ENCODE assay signal across 1 cellular context in the genomic region with DNA sequence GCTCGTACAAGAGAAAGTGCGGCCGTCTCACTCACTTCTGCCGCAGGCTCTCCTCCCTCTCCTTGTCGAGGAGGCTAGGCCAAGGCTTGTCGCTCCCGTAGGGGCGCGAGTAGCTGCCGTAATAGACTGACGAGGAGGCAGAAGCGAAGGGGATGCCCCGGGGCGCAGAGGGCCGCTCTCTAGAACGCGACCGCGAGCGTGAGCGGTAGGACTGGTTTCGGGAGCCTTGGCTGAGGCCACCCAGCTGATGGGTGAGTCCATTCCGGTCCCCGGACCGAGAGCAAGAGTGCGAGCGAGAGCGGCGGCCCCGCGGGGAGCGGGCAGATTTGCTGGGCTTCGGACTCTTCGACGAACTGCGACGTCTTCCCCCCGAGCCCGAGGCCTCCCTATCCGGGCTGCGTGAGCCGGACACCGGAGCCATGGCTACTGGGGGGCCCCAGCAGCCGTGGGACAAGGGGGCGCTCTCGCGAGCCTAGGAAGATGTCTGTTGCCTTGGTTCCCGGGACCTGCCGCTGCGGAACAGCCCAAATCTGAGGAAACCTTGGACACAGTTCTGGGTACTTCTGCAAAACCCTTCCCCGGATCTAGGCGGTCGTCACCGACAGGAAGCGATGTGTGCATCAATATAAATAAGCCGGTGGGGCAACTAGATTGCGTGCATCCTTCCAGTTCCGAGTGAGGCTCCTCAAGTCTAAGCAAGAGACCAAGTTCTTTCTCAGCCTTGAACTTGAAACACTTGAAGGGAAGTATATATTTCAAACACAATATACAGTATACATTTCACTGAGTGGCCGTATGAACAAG.
A peak's percentile ranks its signal among the peaks of the same experiment; 100 is the strongest.
TF ChIP-seq lines count a peak whose summit lies in the region.

Gene NKAP, minus strand, starts transcription at position 567 of the 804 bp plus-strand sequence. Its CDS starts 146 bp downstream, at position 421.

TF ChIP-seq in HepG2, 621 proteins besides CTCF, POLR2A, EP300 and RAD21 (continued from another document and continues in another):
- TF ChIP-seq GLI4 (CRISPR knock-in tag; IDR thresholded peaks at IDR 0.05; ENCODE audit: borderline replicate concordance) (no peak), TRIM24 (CRISPR knock-in tag; IDR thresholded peaks at IDR 0.05) (no peak), ZNF251 (CRISPR knock-in tag; IDR thresholded peaks at IDR 0.05) (no peak), CCAR2 (optimal IDR thresholded peaks at IDR 0.05; ENCODE audit: low read depth, low read length) (no peak), ZNF124 (CRISPR knock-in tag; IDR thresholded peaks at IDR 0.05) (no peak), SRSF4 (IDR thresholded peaks at IDR 0.05; ENCODE audit: low read depth, low read length, poor library complexity, severe bottlenecking) (no peak), PRDM4 (CRISPR knock-in tag; IDR thresholded peaks at IDR 0.05; ENCODE audit: borderline replicate concordance) (no peak), ATF7 (IDR thresholded peaks at IDR 0.05) (no peak), ATF7 (CRISPR knock-in tag; IDR thresholded peaks at IDR 0.05) (no peak; the same call in 1 of the 2 replicates), MIXL1 (CRISPR knock-in tag; IDR thresholded peaks at IDR 0.05) (0 out of 2 replicates have a peak, but pooled peaks have one; percentile 37), ZNF615 (CRISPR knock-in tag; IDR thresholded peaks at IDR 0.05; ENCODE audit: borderline replicate concordance) (no peak), GATAD1 (CRISPR knock-in tag; IDR thresholded peaks at IDR 0.05) (peak; percentile 93), HMGA1 (CRISPR knock-in tag; conservative IDR thresholded peaks at IDR 0.05) (no peak), KLF16 (CRISPR knock-in tag; IDR thresholded peaks at IDR 0.05) (peak in 1 of 2 experiments; percentile 26; a peak in 1 of 4 replicates), HMG20B (CRISPR knock-in tag; conservative IDR thresholded peaks at IDR 0.05) (no peak; the same call in 1 of the 2 replicates), MEIS2 (CRISPR knock-in tag; IDR thresholded peaks at IDR 0.05) (no peak), SP2 (CRISPR knock-in tag; IDR thresholded peaks at IDR 0.05) (no peak), CHD4 (IDR thresholded peaks at IDR 0.05; ENCODE audit: borderline replicate concordance, low read length) (no peak), ZNF770 (CRISPR knock-in tag; IDR thresholded peaks at IDR 0.05) (peak; percentile 31; the same call in 1 of the 2 replicates), ZNF224 (CRISPR knock-in tag; IDR thresholded peaks at IDR 0.05) (0 out of 2 replicates have a peak, but pooled peaks have one; percentile 49), ZBTB20 (CRISPR knock-in tag; IDR thresholded peaks at IDR 0.05; ENCODE audit: borderline replicate concordance, low read depth) (0 out of 2 replicates have a peak, but pooled peaks have one; percentile 49), KMT2B (CRISPR knock-in tag; IDR thresholded peaks at IDR 0.05) (peak; percentile 55; the same call in 1 of the 2 replicates), CREM (IDR thresholded peaks at IDR 0.05) (peak; percentile 72; the same call in 1 of the 2 replicates), CREM (CRISPR knock-in tag; IDR thresholded peaks at IDR 0.05) (no peak), TEAD3 (CRISPR knock-in tag; optimal IDR thresholded peaks at IDR 0.05; ENCODE audit: borderline replicate concordance) (no peak), ZIK1 (CRISPR knock-in tag; IDR thresholded peaks at IDR 0.05; ENCODE audit: borderline replicate concordance, low read depth) (no peak), ZNF451 (CRISPR knock-in tag; IDR thresholded peaks at IDR 0.05) (no peak)
- TF ChIP-seq, protein P1, sequence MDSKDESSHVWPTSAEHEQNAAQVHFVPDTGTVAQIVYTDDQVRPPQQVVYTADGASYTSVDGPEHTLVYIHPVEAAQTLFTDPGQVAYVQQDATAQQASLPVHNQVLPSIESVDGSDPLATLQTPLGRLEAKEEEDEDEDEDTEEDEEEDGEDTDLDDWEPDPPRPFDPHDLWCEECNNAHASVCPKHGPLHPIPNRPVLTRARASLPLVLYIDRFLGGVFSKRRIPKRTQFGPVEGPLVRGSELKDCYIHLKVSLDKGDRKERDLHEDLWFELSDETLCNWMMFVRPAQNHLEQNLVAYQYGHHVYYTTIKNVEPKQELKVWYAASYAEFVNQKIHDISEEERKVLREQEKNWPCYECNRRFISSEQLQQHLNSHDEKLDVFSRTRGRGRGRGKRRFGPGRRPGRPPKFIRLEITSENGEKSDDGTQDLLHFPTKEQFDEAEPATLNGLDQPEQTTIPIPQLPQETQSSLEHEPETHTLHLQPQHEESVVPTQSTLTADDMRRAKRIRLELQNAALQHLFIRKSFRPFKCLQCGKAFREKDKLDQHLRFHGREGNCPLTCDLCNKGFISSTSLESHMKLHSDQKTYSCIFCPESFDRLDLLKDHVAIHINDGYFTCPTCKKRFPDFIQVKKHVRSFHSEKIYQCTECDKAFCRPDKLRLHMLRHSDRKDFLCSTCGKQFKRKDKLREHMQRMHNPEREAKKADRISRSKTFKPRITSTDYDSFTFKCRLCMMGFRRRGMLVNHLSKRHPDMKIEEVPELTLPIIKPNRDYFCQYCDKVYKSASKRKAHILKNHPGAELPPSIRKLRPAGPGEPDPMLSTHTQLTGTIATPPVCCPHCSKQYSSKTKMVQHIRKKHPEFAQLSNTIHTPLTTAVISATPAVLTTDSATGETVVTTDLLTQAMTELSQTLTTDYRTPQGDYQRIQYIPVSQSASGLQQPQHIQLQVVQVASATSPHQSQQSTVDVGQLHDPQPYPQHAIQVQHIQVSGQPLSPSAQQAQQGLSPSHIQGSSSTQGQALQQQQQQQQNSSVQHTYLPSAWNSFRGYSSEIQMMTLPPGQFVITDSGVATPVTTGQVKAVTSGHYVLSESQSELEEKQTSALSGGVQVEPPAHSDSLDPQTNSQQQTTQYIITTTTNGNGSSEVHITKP (CRISPR knock-in tag; IDR thresholded peaks at IDR 0.05; ENCODE audit: low read depth) = peak; percentile 94
- TF ChIP-seq, protein P2, sequence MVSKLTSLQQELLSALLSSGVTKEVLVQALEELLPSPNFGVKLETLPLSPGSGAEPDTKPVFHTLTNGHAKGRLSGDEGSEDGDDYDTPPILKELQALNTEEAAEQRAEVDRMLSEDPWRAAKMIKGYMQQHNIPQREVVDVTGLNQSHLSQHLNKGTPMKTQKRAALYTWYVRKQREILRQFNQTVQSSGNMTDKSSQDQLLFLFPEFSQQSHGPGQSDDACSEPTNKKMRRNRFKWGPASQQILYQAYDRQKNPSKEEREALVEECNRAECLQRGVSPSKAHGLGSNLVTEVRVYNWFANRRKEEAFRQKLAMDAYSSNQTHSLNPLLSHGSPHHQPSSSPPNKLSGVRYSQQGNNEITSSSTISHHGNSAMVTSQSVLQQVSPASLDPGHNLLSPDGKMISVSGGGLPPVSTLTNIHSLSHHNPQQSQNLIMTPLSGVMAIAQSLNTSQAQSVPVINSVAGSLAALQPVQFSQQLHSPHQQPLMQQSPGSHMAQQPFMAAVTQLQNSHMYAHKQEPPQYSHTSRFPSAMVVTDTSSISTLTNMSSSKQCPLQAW (CRISPR knock-in tag; IDR thresholded peaks at IDR 0.05) = no peak
- TF ChIP-seq, protein P3, sequence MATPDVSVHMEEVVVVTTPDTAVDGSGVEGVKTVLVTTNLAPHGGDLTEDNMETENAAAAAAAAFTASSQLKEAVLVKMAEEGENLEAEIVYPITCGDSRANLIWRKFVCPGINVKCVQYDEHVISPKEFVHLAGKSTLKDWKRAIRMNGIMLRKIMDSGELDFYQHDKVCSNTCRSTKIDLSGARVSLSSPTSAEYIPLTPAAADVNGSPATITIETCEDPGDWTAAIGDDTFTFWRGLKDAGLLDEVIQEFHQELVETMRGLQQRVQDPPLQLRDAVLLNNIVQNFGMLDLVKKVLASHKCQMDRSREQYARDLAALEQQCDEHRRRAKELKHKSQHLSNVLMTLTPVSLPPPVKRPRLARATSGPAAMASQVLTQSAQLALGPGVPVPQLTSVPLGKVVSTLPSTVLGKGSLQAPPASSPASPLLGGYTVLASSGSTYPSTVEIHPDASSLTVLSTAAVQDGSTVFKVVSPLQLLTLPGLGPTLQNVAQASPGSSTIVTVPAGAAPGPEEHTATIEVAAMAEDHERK (CRISPR knock-in tag; IDR thresholded peaks at IDR 0.05; ENCODE audit: low read depth) = no peak
- TF ChIP-seq, protein P4, sequence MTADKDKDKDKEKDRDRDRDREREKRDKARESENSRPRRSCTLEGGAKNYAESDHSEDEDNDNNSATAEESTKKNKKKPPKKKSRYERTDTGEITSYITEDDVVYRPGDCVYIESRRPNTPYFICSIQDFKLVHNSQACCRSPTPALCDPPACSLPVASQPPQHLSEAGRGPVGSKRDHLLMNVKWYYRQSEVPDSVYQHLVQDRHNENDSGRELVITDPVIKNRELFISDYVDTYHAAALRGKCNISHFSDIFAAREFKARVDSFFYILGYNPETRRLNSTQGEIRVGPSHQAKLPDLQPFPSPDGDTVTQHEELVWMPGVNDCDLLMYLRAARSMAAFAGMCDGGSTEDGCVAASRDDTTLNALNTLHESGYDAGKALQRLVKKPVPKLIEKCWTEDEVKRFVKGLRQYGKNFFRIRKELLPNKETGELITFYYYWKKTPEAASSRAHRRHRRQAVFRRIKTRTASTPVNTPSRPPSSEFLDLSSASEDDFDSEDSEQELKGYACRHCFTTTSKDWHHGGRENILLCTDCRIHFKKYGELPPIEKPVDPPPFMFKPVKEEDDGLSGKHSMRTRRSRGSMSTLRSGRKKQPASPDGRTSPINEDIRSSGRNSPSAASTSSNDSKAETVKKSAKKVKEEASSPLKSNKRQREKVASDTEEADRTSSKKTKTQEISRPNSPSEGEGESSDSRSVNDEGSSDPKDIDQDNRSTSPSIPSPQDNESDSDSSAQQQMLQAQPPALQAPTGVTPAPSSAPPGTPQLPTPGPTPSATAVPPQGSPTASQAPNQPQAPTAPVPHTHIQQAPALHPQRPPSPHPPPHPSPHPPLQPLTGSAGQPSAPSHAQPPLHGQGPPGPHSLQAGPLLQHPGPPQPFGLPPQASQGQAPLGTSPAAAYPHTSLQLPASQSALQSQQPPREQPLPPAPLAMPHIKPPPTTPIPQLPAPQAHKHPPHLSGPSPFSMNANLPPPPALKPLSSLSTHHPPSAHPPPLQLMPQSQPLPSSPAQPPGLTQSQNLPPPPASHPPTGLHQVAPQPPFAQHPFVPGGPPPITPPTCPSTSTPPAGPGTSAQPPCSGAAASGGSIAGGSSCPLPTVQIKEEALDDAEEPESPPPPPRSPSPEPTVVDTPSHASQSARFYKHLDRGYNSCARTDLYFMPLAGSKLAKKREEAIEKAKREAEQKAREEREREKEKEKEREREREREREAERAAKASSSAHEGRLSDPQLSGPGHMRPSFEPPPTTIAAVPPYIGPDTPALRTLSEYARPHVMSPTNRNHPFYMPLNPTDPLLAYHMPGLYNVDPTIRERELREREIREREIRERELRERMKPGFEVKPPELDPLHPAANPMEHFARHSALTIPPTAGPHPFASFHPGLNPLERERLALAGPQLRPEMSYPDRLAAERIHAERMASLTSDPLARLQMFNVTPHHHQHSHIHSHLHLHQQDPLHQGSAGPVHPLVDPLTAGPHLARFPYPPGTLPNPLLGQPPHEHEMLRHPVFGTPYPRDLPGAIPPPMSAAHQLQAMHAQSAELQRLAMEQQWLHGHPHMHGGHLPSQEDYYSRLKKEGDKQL (CRISPR knock-in tag; IDR thresholded peaks at IDR 0.05; ENCODE audit: low read depth) = no peak
- TF ChIP-seq, protein P5, sequence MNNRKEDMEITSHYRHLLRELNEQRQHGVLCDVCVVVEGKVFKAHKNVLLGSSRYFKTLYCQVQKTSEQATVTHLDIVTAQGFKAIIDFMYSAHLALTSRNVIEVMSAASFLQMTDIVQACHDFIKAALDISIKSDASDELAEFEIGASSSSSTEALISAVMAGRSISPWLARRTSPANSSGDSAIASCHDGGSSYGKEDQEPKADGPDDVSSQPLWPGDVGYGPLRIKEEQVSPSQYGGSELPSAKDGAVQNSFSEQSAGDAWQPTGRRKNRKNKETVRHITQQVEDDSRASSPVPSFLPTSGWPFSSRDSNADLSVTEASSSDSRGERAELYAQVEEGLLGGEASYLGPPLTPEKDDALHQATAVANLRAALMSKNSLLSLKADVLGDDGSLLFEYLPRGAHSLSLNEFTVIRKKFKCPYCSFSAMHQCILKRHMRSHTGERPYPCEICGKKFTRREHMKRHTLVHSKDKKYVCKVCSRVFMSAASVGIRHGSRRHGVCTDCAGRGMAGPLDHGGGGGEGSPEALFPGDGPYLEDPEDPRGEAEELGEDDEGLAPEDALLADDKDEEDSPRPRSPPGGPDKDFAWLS (CRISPR knock-in tag; IDR thresholded peaks at IDR 0.05; ENCODE audit: borderline replicate concordance) = no peak
